In genomic region chr6:36545767-36546663, GRCh38 we compare ENCODE assay signal across 8 cellular contexts. TPM values are rescaled to one million over a fixed set of nuclear protein-coding genes. Genes with fewer than 3 reads are reported as not detected.
DNase-seq lines count a peak whose midpoint lies in the region; ATAC-seq and TF ChIP-seq lines count a peak whose summit lies in the region.

No MANE protein-coding gene starts in this region.

- H3K4me3 Mint-ChIP-seq in CD4-positive, alpha-beta memory T cell, result peak overlapping the region; percentile 94 to 100 (median 100)
- H3K4me3 Mint-ChIP-seq in activated CD4-positive, alpha-beta T cell treated with anti-CD3 and anti-CD28 coated beads, Interleukin-2, amount 10 ng/mL, durations not matched to agents 24 days and 14 days, result peak overlapping the region; percentile 94

- intact Hi-C loops in CD4-positive, alpha-beta memory T cell (cut with micrococcal nuclease), result loop anchor here (1.0 to 5.0 kb wide), 5 partner anchors 39 to 213 kb away; partner anchors contain the start of genes KCTD20 and PXT1
- intact Hi-C loops in activated CD4-positive, alpha-beta T cell treated with anti-CD3 and anti-CD28 coated beads, Interleukin-2, amount 10 ng/mL, durations not matched to agents 24 days and 14 days (cut with micrococcal nuclease), result loop anchor here (2.0 to 5.0 kb wide), 3 partner anchors 103 to 367 kb away; partner anchors contain the start of genes KCTD20 and PXT1

- H3K9ac ChIP-seq in HUES64 (ENCODE audit: low read depth, low read length), result peak overlapping the region; percentile 93
- H3K9ac ChIP-seq in muscle layer of colon (ENCODE audit: low read length), result peak overlapping the region; percentile 95

- H3K27me3 Mint-ChIP-seq in CD4-positive, alpha-beta memory T cell, result no peaks in the 10 kb centered on the region
- H3K27me3 Mint-ChIP-seq in activated CD4-positive, alpha-beta T cell treated with anti-CD3 and anti-CD28 coated beads, Interleukin-2, amount 10 ng/mL, durations not matched to agents 24 days and 14 days, result no peaks in the 10 kb centered on the region

- POLR2A ChIA-PET in CD4-positive, alpha-beta memory T cell (lab: Charles Lee; ENCODE audit: partially characterized antibody), result interaction anchor here (0.7 to 7.2 kb wide), 14 partner anchors 10 to 213 kb away, joined by 3 to 214 read pairs (median 4); partner anchors contain the start of genes KCTD20 and SRSF3

- no peaks in the 10 kb centered on the region for H3K9me3 ChIP-seq in CD4-positive, alpha-beta memory T cell (ENCODE audit: control insufficient read depth in 1 of 2, low read length in 2 of 2)
- H3K9me3 ChIP-seq in HUES64 (ENCODE audit: insufficient read depth, low read depth, low read length) (no peaks in the 10 kb centered on the region), muscle layer of colon (ENCODE audit: low read length) (no peaks in the 10 kb centered on the region)

- peak overlapping the region; percentile 89 to 99 for H3K4me3 ChIP-seq in CD4-positive, alpha-beta memory T cell (ENCODE audit: low read length in 2 of 2)
- H3K4me3 ChIP-seq in HUES64 (ENCODE audit: low read length) (peak overlapping the region; percentile 97), muscle layer of colon (ENCODE audit: low read depth in 1 of 2, low read length in 2 of 2) (peak overlapping the region; percentile 93 to 95)

- peak overlapping the region; percentile 94 to 99 (median 98) for H3K27ac Mint-ChIP-seq in CD4-positive, alpha-beta memory T cell
- H3K27ac Mint-ChIP-seq in activated CD4-positive, alpha-beta T cell treated with anti-CD3 and anti-CD28 coated beads, Interleukin-2, amount 10 ng/mL, durations not matched to agents 24 days and 14 days, result peak overlapping the region; percentile 92

- H3K9me3 Mint-ChIP-seq in CD4-positive, alpha-beta memory T cell, result peaks cover 0 to 3% (median 0%) of the 10 kb centered on the region in 8 donors
- no peaks in the 10 kb centered on the region for H3K9me3 Mint-ChIP-seq in activated CD4-positive, alpha-beta T cell treated with anti-CD3 and anti-CD28 coated beads, Interleukin-2, amount 10 ng/mL, durations not matched to agents 24 days and 14 days

- WGBS in HUES64, result 17% methylated on average over 13 of the region's 13 CpGs

- TF ChIP-seq POLR2A in erythroblast (IDR thresholded peaks at IDR 0.05; ENCODE audit: low read length), result no peak

- no peaks in the 10 kb centered on the region for H3K27me3 ChIP-seq in CD4-positive, alpha-beta memory T cell (ENCODE audit: insufficient read depth, low read length)
- H3K27me3 ChIP-seq in HUES64 (ENCODE audit: insufficient read depth, low read length) (no peaks in the 10 kb centered on the region), muscle layer of colon (ENCODE audit: control insufficient read depth in 1 of 2, insufficient read depth in 2 of 2, low read length in 2 of 2) (no peaks in the 10 kb centered on the region)

- peak; percentile 16 to 50 (median 27) for DNase-seq in CD4-positive, alpha-beta memory T cell
- peak; percentile 78 for DNase-seq in activated CD4-positive, alpha-beta T cell treated with anti-CD3 and anti-CD28 coated beads, Interleukin-2, amount 10 ng/mL, durations not matched to agents 24 days and 14 days
- DNase-seq in erythroblast (lab: John Stamatoyannopoulos, UW) (peak; percentile 35 to 49), NCI-H1048 (lab: John Stamatoyannopoulos, UW) (no peak), NCI-H1694 (lab: John Stamatoyannopoulos, UW) (no peak)

- CTCF ChIA-PET in CD4-positive, alpha-beta memory T cell (lab: Charles Lee; ENCODE audit: partially characterized antibody), result interaction anchor here (0.6 to 1.7 kb wide), 6 partner anchors 10 to 70 kb away, joined by 3 to 8 read pairs (median 4); no protein-coding TSS in a partner anchor

- H3K36me3 Mint-ChIP-seq in CD4-positive, alpha-beta memory T cell, result peaks cover 22 to 39% of the 10 kb centered on the region in 2 donors
- peaks cover 16% of the 10 kb centered on the region for H3K36me3 Mint-ChIP-seq in activated CD4-positive, alpha-beta T cell treated with anti-CD3 and anti-CD28 coated beads, Interleukin-2, amount 10 ng/mL, durations not matched to agents 24 days and 14 days (ENCODE audit: low read depth)

- peak overlapping the region; percentile 92 for H3K27ac ChIP-seq in CD4-positive, alpha-beta memory T cell (ENCODE audit: low read depth, low read length)
- H3K27ac ChIP-seq in HUES64 (ENCODE audit: low read depth, low read length) (peak overlapping the region; percentile 93; the same call in 1 of the 2 replicates), muscle layer of colon (ENCODE audit: low read depth, low read length) (peak overlapping the region; percentile 99)

- no peak for ATAC-seq in GM19397 (IDR thresholded peaks at IDR 0.05; ENCODE audit: unreplicated experiment)

- H3K36me3 ChIP-seq in CD4-positive, alpha-beta memory T cell (ENCODE audit: insufficient read depth, low read length), result peaks cover 5% of the 10 kb centered on the region
- peaks cover 11% of the 10 kb centered on the region for H3K36me3 ChIP-seq in HUES64 (ENCODE audit: insufficient read depth, low read length)
- H3K36me3 ChIP-seq in muscle layer of colon (ENCODE audit: insufficient read depth, low read length), result no peaks in the 10 kb centered on the region

- H3K4me1 Mint-ChIP-seq in CD4-positive, alpha-beta memory T cell, result peaks cover 27 to 75% (median 46%) of the 10 kb centered on the region in 4 donors
- peaks cover 46% of the 10 kb centered on the region for H3K4me1 Mint-ChIP-seq in activated CD4-positive, alpha-beta T cell treated with anti-CD3 and anti-CD28 coated beads, Interleukin-2, amount 10 ng/mL, durations not matched to agents 24 days and 14 days

- H3K4me1 ChIP-seq in CD4-positive, alpha-beta memory T cell (ENCODE audit: insufficient read depth, low read length), result peaks cover 59% of the 10 kb centered on the region
- H3K4me1 ChIP-seq in HUES64 (ENCODE audit: insufficient read depth, low read length), result peaks cover 10% of the 10 kb centered on the region; the same call in 1 of the 2 replicates
- H3K4me1 ChIP-seq in muscle layer of colon (ENCODE audit: insufficient read depth, low read length), result peaks cover 44% of the 10 kb centered on the region

RNA-seq across cellular contexts. Expression of gene STK38, which starts 1.3 kb away (rescaled TPM):
- total RNA-seq in CD4-positive, alpha-beta memory T cell, result 100 to 1,000 TPM; 186 to 190 TPM
- polyA plus RNA-seq in CD4-positive, alpha-beta memory T cell, result 100 to 1,000 TPM in 1 of 2 donors, 10 to 100 TPM in 1; 54.3 to 124 TPM
- 14.6 TPM for polyA plus RNA-seq in HUES64 (2013, experiment 1 of 2)
- 12.9 TPM for polyA plus RNA-seq in HUES64 (2013, experiment 2 of 2)
- 20.7 and 21.5 TPM in 2 replicates for total RNA-seq in activated CD4-positive, alpha-beta T cell treated with anti-CD3 and anti-CD28 coated beads, Interleukin-2, amount 10 ng/mL, durations not matched to agents 24 days and 14 days

RNA-seq across cellular contexts. Expression of gene SRSF3, which starts 48.1 kb away (rescaled TPM):
- 100 to 1,000 TPM; 337 to 350 TPM for total RNA-seq in CD4-positive, alpha-beta memory T cell
- 100 to 1,000 TPM; 293 to 328 TPM for polyA plus RNA-seq in CD4-positive, alpha-beta memory T cell
- 557 TPM for polyA plus RNA-seq in HUES64 (2013, experiment 1 of 2)
- 572 TPM for polyA plus RNA-seq in HUES64 (2013, experiment 2 of 2)
- total RNA-seq in activated CD4-positive, alpha-beta T cell treated with anti-CD3 and anti-CD28 coated beads, Interleukin-2, amount 10 ng/mL, durations not matched to agents 24 days and 14 days, result 532 and 572 TPM in 2 replicates

Comparison
In these comparisons a context has a peak if more than half of its experiments do, and no peak if none do; other contexts are left out.
1. DNase-seq: peak in CD4-positive, alpha-beta memory T cell (5 of 5), activated CD4-positive, alpha-beta T cell treated with anti-CD3 and anti-CD28 coated beads, Interleukin-2, amount 10 ng/mL, durations not matched to agents 24 days and 14 days (single experiment) and erythroblast (2 of 2); none in NCI-H1048 (single experiment) and NCI-H1694 (single experiment).
2. Peak in every context shown above with its lines, with median percentiles within 50 percentile points of each other: H3K27ac ChIP-seq and H3K4me3 ChIP-seq.